In genomic region chr7:73742338-73742752, GRCh38 we compare ENCODE assay signal across 1 cellular context.
TF ChIP-seq lines count a peak whose summit lies in the region.

No MANE protein-coding gene starts in this region.

TF ChIP-seq in HCT116, 20 proteins besides CTCF, POLR2A, EP300 and RAD21:
- TF ChIP-seq FOSL1 (IDR thresholded peaks at IDR 0.05; ENCODE audit: low read depth), result no peak
- TF ChIP-seq ELF1 (IDR thresholded peaks at IDR 0.05; ENCODE audit: borderline replicate concordance, low read depth), result no peak
- TF ChIP-seq YY1 (IDR thresholded peaks at IDR 0.05; ENCODE audit: extremely low read depth, insufficient replicate concordance, low read depth, low read length), result no peak
- TF ChIP-seq REST (IDR thresholded peaks at IDR 0.05; ENCODE audit: low read depth), result no peak
- no peak for TF ChIP-seq POLR2AphosphoS5 (IDR thresholded peaks at IDR 0.05; ENCODE audit: low read depth, low read length)
- no peak for TF ChIP-seq ZBTB33 (IDR thresholded peaks at IDR 0.05; ENCODE audit: extremely low read depth, insufficient replicate concordance, low read length)
- no peak; the same call in 1 of the 2 replicates for TF ChIP-seq ZFX (IDR thresholded peaks at IDR 0.05)
- no peak for TF ChIP-seq EZH2 (IDR thresholded peaks at IDR 0.05)
- no peak for TF ChIP-seq SP1 (IDR thresholded peaks at IDR 0.05; ENCODE audit: low read depth)
- no peak for TF ChIP-seq SIN3A (IDR thresholded peaks at IDR 0.05; ENCODE audit: low read depth)
- no peak for TF ChIP-seq CBX3 (IDR thresholded peaks at IDR 0.05; ENCODE audit: low read depth)
- no peak for TF ChIP-seq EGR1 (IDR thresholded peaks at IDR 0.05; ENCODE audit: low read depth)
- TF ChIP-seq MAX (IDR thresholded peaks at IDR 0.05), result no peak
